Comparison of ENCODE assay signal across 1 cellular context in the genomic region with DNA sequence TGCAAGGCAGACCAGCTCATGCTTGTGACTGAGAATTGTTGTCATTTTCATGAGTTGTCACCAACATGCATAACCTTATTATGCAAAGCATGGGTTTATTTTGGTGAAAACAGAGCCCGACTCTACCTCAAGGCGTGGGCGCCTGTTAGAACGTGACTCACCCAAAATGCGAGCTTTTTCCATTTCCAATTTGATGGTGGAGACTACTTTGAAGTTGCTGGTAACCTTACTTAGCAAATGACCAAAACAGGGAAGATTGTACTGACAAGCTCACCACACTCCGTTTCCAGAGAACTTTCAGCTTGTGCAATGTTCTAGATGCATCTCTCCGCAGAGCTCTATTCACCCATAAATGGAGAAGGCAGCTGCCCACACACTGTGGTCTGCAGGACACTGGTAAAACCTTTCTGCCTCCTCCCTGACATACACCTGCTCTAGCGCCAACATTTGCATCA.
TF ChIP-seq lines count a peak whose summit lies in the region.

No MANE protein-coding gene starts in this region.

TF ChIP-seq in SK-N-SH, 30 proteins besides CTCF, POLR2A, EP300 and RAD21 (continued from another document):
- TF ChIP-seq FOXJ3 (CRISPR knock-in tag; IDR thresholded peaks at IDR 0.05), result no peak
- no peak for TF ChIP-seq SIN3A (IDR thresholded peaks at IDR 0.05; ENCODE audit: borderline replicate concordance, low read depth, low read length)
- no peak for TF ChIP-seq POLR2AphosphoS5 (IDR thresholded peaks at IDR 0.05; ENCODE audit: low read depth, low read length)
- TF ChIP-seq, protein P1, sequence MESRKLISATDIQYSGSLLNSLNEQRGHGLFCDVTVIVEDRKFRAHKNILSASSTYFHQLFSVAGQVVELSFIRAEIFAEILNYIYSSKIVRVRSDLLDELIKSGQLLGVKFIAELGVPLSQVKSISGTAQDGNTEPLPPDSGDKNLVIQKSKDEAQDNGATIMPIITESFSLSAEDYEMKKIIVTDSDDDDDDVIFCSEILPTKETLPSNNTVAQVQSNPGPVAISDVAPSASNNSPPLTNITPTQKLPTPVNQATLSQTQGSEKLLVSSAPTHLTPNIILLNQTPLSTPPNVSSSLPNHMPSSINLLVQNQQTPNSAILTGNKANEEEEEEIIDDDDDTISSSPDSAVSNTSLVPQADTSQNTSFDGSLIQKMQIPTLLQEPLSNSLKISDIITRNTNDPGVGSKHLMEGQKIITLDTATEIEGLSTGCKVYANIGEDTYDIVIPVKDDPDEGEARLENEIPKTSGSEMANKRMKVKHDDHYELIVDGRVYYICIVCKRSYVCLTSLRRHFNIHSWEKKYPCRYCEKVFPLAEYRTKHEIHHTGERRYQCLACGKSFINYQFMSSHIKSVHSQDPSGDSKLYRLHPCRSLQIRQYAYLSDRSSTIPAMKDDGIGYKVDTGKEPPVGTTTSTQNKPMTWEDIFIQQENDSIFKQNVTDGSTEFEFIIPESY (IDR thresholded peaks at IDR 0.05; ENCODE audit: borderline replicate concordance, low read depth), result no peak
- no peak for TF ChIP-seq MEF2A (IDR thresholded peaks at IDR 0.05; ENCODE audit: borderline replicate concordance, low read depth)
